In genomic region chr9:33264473-33265177, GRCh38 we compare ENCODE assay signal across 8 cellular contexts. TPM values are rescaled to one million over a fixed set of nuclear protein-coding genes. Genes with fewer than 3 reads are reported as not detected.
DNase-seq lines count a peak whose midpoint lies in the region; ATAC-seq, FAIRE-seq and TF ChIP-seq lines count a peak whose summit lies in the region.

Gene BAG1, minus strand, starts transcription at chr9:33264708.
Gene CHMP5, plus strand, starts transcription at chr9:33265049. Its CDS starts 30 bp downstream, at chr9:33265079.

- WGBS in pancreas, 2 donors = 1% methylated on average over 59 to 67 of the region's 67 CpGs

- H3K9me3 ChIP-seq in pancreas = no peaks in the 10 kb centered on the region
- no peaks in the 10 kb centered on the region for H3K9me3 ChIP-seq in tibial artery

- H3K4me3 ChIP-seq in pancreas (peak within 1 kb of the TSS; percentile 72 to 93 (median 84)), tibial artery (peak within 1 kb of the TSS; percentile 85 to 100)

- TF ChIP-seq CTCF in GM12874 (IDR thresholded peaks at IDR 0.05; ENCODE audit: insufficient read depth, low read depth, low read length) (peak; percentile 3; the same call in 1 of the 2 replicates), pancreas (IDR thresholded peaks at IDR 0.05) (peak in 2 of 4 donors; percentile 19 to 38), tibial artery (IDR thresholded peaks at IDR 0.05) (peak in 1 of 2 experiments; percentile 23)

- peak; percentile 88 for ATAC-seq in HG02763 (IDR thresholded peaks at IDR 0.05; ENCODE audit: unreplicated experiment)
- peak; percentile 92 for ATAC-seq in activated naive CD8-positive, alpha-beta T cell treated with anti-CD3 and anti-CD28 coated beads, Interleukin-2, amount 50 U/mL, for 24 hours
- peak; percentile 98 for ATAC-seq in Right ventricle myocardium superior (ENCODE audit: poor library complexity)
- ATAC-seq in pancreas = peak; percentile 96 to 99 (median 97)

- H3K36me3 Mint-ChIP-seq in activated naive CD8-positive, alpha-beta T cell treated with anti-CD3 and anti-CD28 coated beads, Interleukin-2, amount 50 U/mL, for 24 hours (ENCODE audit: low read depth) = peaks cover 60% of the 10 kb centered on the region

- H3K27me3 Mint-ChIP-seq in activated naive CD8-positive, alpha-beta T cell treated with anti-CD3 and anti-CD28 coated beads, Interleukin-2, amount 50 U/mL, for 24 hours = no peaks in the 10 kb centered on the region

- peaks cover 0 to 14% (median 5%) of the 10 kb centered on the region in 3 donors for H3K4me1 ChIP-seq in pancreas
- H3K4me1 ChIP-seq in tibial artery = peaks cover 0 to 27% (median 25%) of the 10 kb centered on the region in 4 donors

- peak; percentile 73 for FAIRE-seq in pancreas (lab: Jason Lieb, UNC)

- peaks cover 52% of the 10 kb centered on the region for H3K4me1 Mint-ChIP-seq in activated naive CD8-positive, alpha-beta T cell treated with anti-CD3 and anti-CD28 coated beads, Interleukin-2, amount 50 U/mL, for 24 hours

- peak within 1 kb of the TSS; percentile 95 for H3K27ac Mint-ChIP-seq in activated naive CD8-positive, alpha-beta T cell treated with anti-CD3 and anti-CD28 coated beads, Interleukin-2, amount 50 U/mL, for 24 hours

- DNase-seq in NCI-H1417 treated with DMSO at 0.1 percent for 48 hours (lab: John Stamatoyannopoulos, UW) (peak; percentile 83), SW480 (ENCODE audit: low spot score) (peak; percentile 98), Right ventricle myocardium superior (peak; percentile 100), pancreas (peak; percentile 99 to 100 (median 100)), tibial artery (peak; percentile 100)
- peak; percentile 100 for DNase-seq in activated naive CD8-positive, alpha-beta T cell treated with anti-CD3 and anti-CD28 coated beads, Interleukin-2, amount 50 U/mL, for 24 hours

- peak within 1 kb of the TSS; percentile 96 for H3K4me3 Mint-ChIP-seq in activated naive CD8-positive, alpha-beta T cell treated with anti-CD3 and anti-CD28 coated beads, Interleukin-2, amount 50 U/mL, for 24 hours

- H3K36me3 ChIP-seq in pancreas (peaks cover 3 to 35% (median 5%) of the 10 kb centered on the region in 3 donors), tibial artery (peaks cover 30 to 60% (median 54%) of the 10 kb centered on the region in 3 donors)

- H3K27ac ChIP-seq in pancreas (peak within 1 kb of the TSS; percentile 72 to 89 (median 80)), tibial artery (peak within 1 kb of the TSS; percentile 89 to 93)

- no peaks in the 10 kb centered on the region for H3K27me3 ChIP-seq in pancreas
- H3K27me3 ChIP-seq in tibial artery = no peaks in the 10 kb centered on the region

- H3K9me3 Mint-ChIP-seq in activated naive CD8-positive, alpha-beta T cell treated with anti-CD3 and anti-CD28 coated beads, Interleukin-2, amount 50 U/mL, for 24 hours = no peaks in the 10 kb centered on the region

- intact Hi-C loops in Right ventricle myocardium superior (cut with DNase I) (no loop called here), pancreas (cut with DNase I) (no loop called here), tibial artery (cut with DNase I; ENCODE audit: low total_unique reads) (no loop called here)

RNA-seq across cellular contexts. Expression of gene BAG1, which starts in this region (rescaled TPM):
- total RNA-seq in Right ventricle myocardium superior (131 TPM), pancreas (10 to 100 TPM; 48.5 to 99.6 (median 53.3) TPM)
- 10 to 100 TPM; 38.2 to 67.7 TPM for polyA plus RNA-seq in pancreas

RNA-seq across cellular contexts. Expression of gene CHMP5, which starts in this region (rescaled TPM):
- 45.8 TPM for total RNA-seq in Right ventricle myocardium superior
- total RNA-seq in pancreas = 10 to 100 TPM; 14.1 to 29.3 (median 16.8) TPM
- polyA plus RNA-seq in pancreas = 10 to 100 TPM; 19.0 to 39.2 TPM

Comparison
In these comparisons a context has a peak if more than half of its experiments do, and no peak if none do; other contexts are left out.
1. Peak in every context shown above with its lines: DNase-seq, ATAC-seq, H3K4me3 ChIP-seq and H3K27ac ChIP-seq.